ENCODE assay signal across 23 cellular contexts in the genomic region with DNA sequence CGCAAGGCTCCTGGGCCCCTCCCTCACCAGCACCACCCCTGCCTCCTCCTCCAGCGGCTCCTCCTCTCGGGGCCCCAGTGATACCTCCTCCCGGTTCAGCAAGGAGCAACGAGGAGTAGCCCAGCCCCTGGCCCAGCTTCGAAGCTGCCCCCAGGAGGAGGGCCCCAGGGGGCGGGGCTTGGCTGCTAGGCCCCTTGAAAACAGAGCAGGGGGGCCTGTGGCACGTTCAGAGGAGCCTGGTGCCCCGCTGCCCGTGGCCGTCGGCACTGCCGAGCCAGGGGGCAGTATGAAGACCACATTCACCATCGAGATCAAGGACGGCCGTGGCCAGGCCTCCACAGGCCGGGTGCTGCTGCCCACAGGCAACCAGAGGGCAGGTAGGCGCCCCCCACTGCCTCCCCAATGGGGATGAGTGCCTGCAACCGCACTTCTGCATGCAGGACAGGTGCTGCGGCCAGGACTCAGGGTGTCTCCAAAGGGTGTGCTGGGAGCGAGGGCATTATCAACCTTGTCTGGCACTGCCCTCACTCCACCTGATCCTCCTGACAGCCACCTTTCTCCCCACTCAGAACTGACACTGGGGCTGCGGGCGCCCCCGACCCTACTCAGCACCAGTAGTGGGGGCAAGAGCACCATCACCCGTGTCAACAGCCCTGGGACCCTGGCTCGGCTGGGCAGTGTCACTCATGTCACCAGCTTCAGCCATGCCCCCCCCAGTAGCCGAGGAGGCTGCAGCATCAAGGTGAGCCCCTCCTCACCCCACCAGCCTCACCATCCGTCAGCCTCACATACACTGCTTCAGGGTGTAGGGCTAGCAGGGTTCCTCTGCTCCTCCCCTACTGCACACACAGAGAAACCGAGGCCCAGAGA. TPM values are rescaled to one million over a fixed set of nuclear protein-coding genes. Genes with fewer than 3 reads are reported as not detected.
A peak's percentile ranks its signal among the peaks of the same experiment; 100 is the strongest.
DNase-seq lines count a peak whose midpoint lies in the region; ATAC-seq, FAIRE-seq and TF ChIP-seq lines count a peak whose summit lies in the region.
"Had no signal": no experiment of that assay in that cellular context is flagged by ENCODE, and none has a peak within 500 bp of the region (broad histone marks: within the 10 kb centered on the region; RNA-seq: fewer than 3 reads in every experiment).

No MANE protein-coding gene starts in this region.

- peak overlapping the region in 1 of 2 donors; percentile 6 for H3K9ac ChIP-seq in duodenal mucosa (ENCODE audit: low read depth in 1 of 2, low read length in 2 of 2)

- in situ Hi-C loops in KBM-7 (cut with MboI; ENCODE audit: low pct_unique_long_range_greater_than_20kb, low sequenced_read_pairs), result no loop called here

- H3K27ac ChIP-seq in duodenal mucosa (ENCODE audit: low read depth, low read length), result peak overlapping the region; percentile 27
- no peak overlapping the region for H3K27ac ChIP-seq in osteoblast (ENCODE audit: low read depth, low read length)
- peak overlapping the region in 4 of 8 donors; percentile 4 to 96 (median 64) for H3K27ac ChIP-seq in spleen
- H3K27ac ChIP-seq: PC-9 had no signal

- no peaks in the 10 kb centered on the region for H3K27me3 ChIP-seq in duodenal mucosa (ENCODE audit: control insufficient read depth in 1 of 2, insufficient read depth in 2 of 2, low read length in 2 of 2)
- no peaks in the 10 kb centered on the region for H3K27me3 ChIP-seq in osteoblast (ENCODE audit: insufficient read depth, low read length)
- H3K27me3 ChIP-seq in spleen (replicated peaks in 1 of 7), result no peaks in the 10 kb centered on the region
- H3K27me3 ChIP-seq: BE2C, testis had no signal

- H4K20me1 ChIP-seq in osteoblast (ENCODE audit: insufficient read depth, low read length), result peaks cover 54% of the 10 kb centered on the region

- intact Hi-C loops in Right ventricle myocardium inferior (cut with DNase I), result no loop called here
- intact Hi-C loops in left cardiac atrium (cut with DNase I), result loop anchor here in 1 of 2 donors (5.0 kb wide), 1 partner anchor 56 kb away; no protein-coding TSS in a partner anchor
- intact Hi-C loops in spleen (cut with DNase I; ENCODE audit: low total_unique reads), result no loop called here

- peak; percentile 53 for FAIRE-seq in urothelium cell line (lab: Jason Lieb, UNC)
- FAIRE-seq: H54 had no signal

- no peak for TF ChIP-seq CTCF in osteoblast (IDR thresholded peaks at IDR 0.05; ENCODE audit: extremely low read depth, low read depth, low read length)
- TF ChIP-seq CTCF in spleen (IDR thresholded peaks at IDR 0.05 in 8 of 11, conservative IDR thresholded peaks at IDR 0.05 in 3 of 11), result no peak

- ATAC-seq in Right ventricle myocardium inferior (no peak), left cardiac atrium (no peak)

- DNase-seq in Right ventricle myocardium inferior (ENCODE audit: missing footprints) (peak; percentile 59), left cardiac atrium (no peak), osteoblast (ENCODE audit: insufficient read length, low spot score, missing footprints) (peak; percentile 80), urothelium cell line (ENCODE audit: low spot score) (no peak), KBM-7 (no peak), spleen (no peak)
- DNase-seq in activated effector memory CD4-positive, alpha-beta T cell treated with anti-CD3 and anti-CD28 coated beads, Interleukin-2, amount 50 U/mL, for 16 hours, result no peak
- DNase-seq: activated CD4-positive, CD25-positive, alpha-beta regulatory T cell treated with anti-CD3 and anti-CD28 coated beads, Interleukin-2, amount 50 U/mL, for 72 hours; BE2C; COR-L47; foreskin melanocyte; kidney glomerular epithelial cell; NCI-H187; NCI-H345; PC-9; T-helper 9 cell; testis had no signal

- peaks cover 30 to 78% of the 10 kb centered on the region in 2 donors for H3K36me3 ChIP-seq in duodenal mucosa (ENCODE audit: control insufficient read depth in 1 of 2, insufficient read depth in 2 of 2, low read length in 2 of 2)
- peaks cover 97% of the 10 kb centered on the region for H3K36me3 ChIP-seq in osteoblast (ENCODE audit: insufficient read depth, low read length)
- H3K36me3 ChIP-seq in spleen, result peaks cover 0 to 100% (median 61%) of the 10 kb centered on the region in 6 donors
- H3K36me3 ChIP-seq: BE2C had no signal

- WGBS in spleen, 5 donors, result 82 to 94% (median 91%) methylated on average over 9 to 29 of the region's 29 CpGs

- H3K9me3 ChIP-seq in duodenal mucosa (ENCODE audit: control insufficient read depth in 1 of 2, low read length in 2 of 2) (no peaks in the 10 kb centered on the region), osteoblast (ENCODE audit: low read depth, low read length) (no peaks in the 10 kb centered on the region), spleen (no peaks in the 10 kb centered on the region)
- H3K9me3 ChIP-seq: BE2C, testis had no signal

- no peak overlapping the region for H3K4me2 ChIP-seq in osteoblast (ENCODE audit: insufficient read depth, low read length)
- H3K4me2 ChIP-seq: PC-9 had no signal

- no peak for TF ChIP-seq POLR2A in spleen (IDR thresholded peaks at IDR 0.05)

- peaks cover 67% of the 10 kb centered on the region for H3K79me2 ChIP-seq in osteoblast (ENCODE audit: insufficient read depth, low read length)

- H3K4me3 ChIP-seq in duodenal mucosa (ENCODE audit: low read depth in 1 of 2, low read length in 2 of 2), result no peak overlapping the region
- no peak overlapping the region for H3K4me3 ChIP-seq in osteoblast (ENCODE audit: insufficient read depth, low read length)
- no peak overlapping the region for H3K4me3 ChIP-seq in spleen
- H3K4me3 ChIP-seq: PC-9, testis had no signal

- no peak overlapping the region for H2AFZ ChIP-seq in osteoblast (ENCODE audit: low read length)
- H2AFZ ChIP-seq: PC-9 had no signal

- H3K4me1 ChIP-seq in duodenal mucosa (ENCODE audit: control insufficient read depth in 1 of 2, insufficient read depth in 2 of 2, low read length in 2 of 2) (peaks cover 3 to 8% of the 10 kb centered on the region in 2 donors), osteoblast (ENCODE audit: insufficient read depth, low read length) (no peaks in the 10 kb centered on the region), spleen (peaks cover 0 to 62% (median 34%) of the 10 kb centered on the region in 6 donors)
- H3K4me1 ChIP-seq: BE2C, testis had no signal

RNA-seq across cellular contexts. Expression of gene SMTN, which starts 10.2 kb away (rescaled TPM):
- total RNA-seq in Right ventricle myocardium inferior, result 250 TPM
- 100 to 1,000 TPM; 142 to 150 TPM for total RNA-seq in left cardiac atrium
- 30.6 and 31.5 TPM in 2 replicates for total RNA-seq in osteoblast
- 100 to 1,000 TPM; 124 to 230 (median 159) TPM for total RNA-seq in spleen
- 10 to 100 TPM; 21.2 to 88.9 (median 47.0) TPM for polyA plus RNA-seq in spleen

RNA-seq across cellular contexts. Expression of gene SELENOM, which starts 16.0 kb away (rescaled TPM):
- 48.2 TPM for total RNA-seq in Right ventricle myocardium inferior
- total RNA-seq in left cardiac atrium, result 100 to 1,000 TPM; 118 to 145 TPM
- 140 and 157 TPM in 2 replicates for total RNA-seq in osteoblast
- total RNA-seq in spleen, result 10 to 100 TPM; 47.0 to 74.4 (median 66.7) TPM
- polyA plus RNA-seq in spleen, result 100 to 1,000 TPM; 119 to 151 (median 138) TPM

RNA-seq across cellular contexts. Expression of gene INPP5J, which starts 31.4 kb away (rescaled TPM):
- total RNA-seq in Right ventricle myocardium inferior (16.6 TPM), left cardiac atrium (10 to 100 TPM; 13.3 to 26.4 TPM), osteoblast (under 0.01 and 0.36 TPM in 2 replicates), spleen (under 1 TPM in 5 of 7 donors, not detected in 2; 0.23 to 0.87 (median 0.60) TPM)
- polyA plus RNA-seq in spleen, result under 1 TPM; 0.14 to 0.51 (median 0.33) TPM
- polyA plus RNA-seq: IgD-negative memory B cell had no signal

RNA-seq across cellular contexts. Expression of gene PLA2G3, which starts 49.0 kb away (rescaled TPM):
- total RNA-seq in Right ventricle myocardium inferior (not detected), left cardiac atrium (not detected), osteoblast (0.29 and 0.36 TPM in 2 replicates), spleen (not detected)
- not detected for polyA plus RNA-seq in spleen
- total RNA-seq: A172; activated CD8-positive, alpha-beta memory T cell treated with anti-CD3 and anti-CD28 coated beads for 36 hours; PC-9 had no signal
- polyA plus RNA-seq: IgD-negative memory B cell, neural cell had no signal

Comparison
In these comparisons a context has a peak if more than half of its experiments do, and no peak if none do; other contexts are left out.
1. DNase-seq: peak in Right ventricle myocardium inferior (single experiment) and osteoblast (single experiment); none in left cardiac atrium (single experiment), urothelium cell line (single experiment), activated effector memory CD4-positive, alpha-beta T cell treated with anti-CD3 and anti-CD28 coated beads, Interleukin-2, amount 50 U/mL, for 16 hours (single experiment), KBM-7 (single experiment) and spleen (single experiment).